Comparison of ENCODE assay signal across 1 cellular context in genomic region chr14:72888636-72889201, GRCh38.
TF ChIP-seq lines count a peak whose summit lies in the region.

No MANE protein-coding gene starts in this region.

TF ChIP-seq in IMR-90, 13 proteins besides CTCF, POLR2A, EP300 and RAD21:
- TF ChIP-seq MAFK (IDR thresholded peaks at IDR 0.05; ENCODE audit: low read depth, low read length) (peak; percentile 85), USF2 (IDR thresholded peaks at IDR 0.05; ENCODE audit: low read depth, low read length) (no peak)
